In the genomic region with DNA sequence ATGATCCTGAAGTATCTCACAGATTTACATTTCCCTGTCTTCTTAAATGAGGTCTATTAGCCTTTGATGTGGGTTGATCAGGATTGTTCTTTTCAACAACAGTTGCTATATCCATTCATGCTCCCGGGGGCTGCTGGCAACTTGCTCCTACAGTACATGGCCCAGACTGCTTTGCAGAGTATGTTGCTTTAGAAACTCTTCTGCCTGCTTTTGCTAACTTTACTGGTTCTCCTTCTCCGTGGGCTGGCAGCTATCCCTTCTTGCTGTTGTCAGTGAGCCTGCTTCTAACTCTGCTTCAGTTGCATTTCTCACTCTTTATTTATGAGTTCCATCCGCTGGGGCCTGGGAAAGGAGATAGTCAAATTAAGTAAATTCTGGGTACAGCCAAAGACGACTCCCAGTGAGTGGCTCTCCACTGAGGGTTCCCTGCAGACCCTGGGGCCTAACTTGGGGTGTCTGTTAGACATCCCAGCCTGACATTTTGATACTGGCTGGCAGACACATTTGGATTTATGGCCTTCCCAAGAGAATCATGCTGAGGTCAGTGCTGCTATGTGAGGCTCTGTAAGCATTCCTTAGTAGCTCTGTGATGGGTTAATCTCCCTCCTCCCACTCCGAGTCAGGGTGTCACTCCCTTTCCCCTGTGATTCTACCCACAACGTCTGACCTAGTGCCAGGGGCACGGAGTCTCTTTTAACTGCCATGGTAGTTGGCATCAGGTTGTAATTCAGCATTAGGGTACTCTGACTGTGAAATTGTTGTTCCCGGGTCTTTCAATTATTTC, we compare ENCODE assay signal across 1 cellular context.
TF ChIP-seq lines count a peak whose summit lies in the region.

No MANE protein-coding gene starts in this region.

TF ChIP-seq in SK-N-SH treated with all-trans-retinoic acid at 6 μM for 48 hours, 23 proteins besides CTCF, POLR2A, EP300 and RAD21 (continued from another document):
- TF ChIP-seq, protein P1, sequence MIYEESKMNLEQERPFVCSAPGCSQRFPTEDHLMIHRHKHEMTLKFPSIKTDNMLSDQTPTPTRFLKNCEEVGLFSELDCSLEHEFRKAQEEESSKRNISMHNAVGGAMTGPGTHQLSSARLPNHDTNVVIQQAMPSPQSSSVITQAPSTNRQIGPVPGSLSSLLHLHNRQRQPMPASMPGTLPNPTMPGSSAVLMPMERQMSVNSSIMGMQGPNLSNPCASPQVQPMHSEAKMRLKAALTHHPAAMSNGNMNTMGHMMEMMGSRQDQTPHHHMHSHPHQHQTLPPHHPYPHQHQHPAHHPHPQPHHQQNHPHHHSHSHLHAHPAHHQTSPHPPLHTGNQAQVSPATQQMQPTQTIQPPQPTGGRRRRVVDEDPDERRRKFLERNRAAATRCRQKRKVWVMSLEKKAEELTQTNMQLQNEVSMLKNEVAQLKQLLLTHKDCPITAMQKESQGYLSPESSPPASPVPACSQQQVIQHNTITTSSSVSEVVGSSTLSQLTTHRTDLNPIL (CRISPR knock-in tag; IDR thresholded peaks at IDR 0.05; ENCODE audit: low read depth), result 0 out of 2 replicates have a peak, but pooled peaks have one; percentile 43
TF ChIP-seq in SK-N-SH treated with all-trans-retinoic acid at 6 μM for 48 hours: peak in this region for 7.
